ENCODE assay signal across 19 cellular contexts in genomic region chr1:18360251-18360650, GRCh38.
DNase-seq lines count a peak whose midpoint lies in the region; ATAC-seq lines count a peak whose summit lies in the region.
"Had no signal": no experiment of that assay in that cellular context is flagged by ENCODE, and none has a peak within 500 bp of the region (broad histone marks: within the 10 kb centered on the region; RNA-seq: fewer than 3 reads in every experiment).

No MANE protein-coding gene starts in this region.

- no peaks in the 10 kb centered on the region for H3K9me3 Mint-ChIP-seq in T-helper 2 cell treated with Interferon-gamma antibody and Interleukin-4, amounts not matched to agents 5 μg/mL and 100 μg/mL, for 36 hours

- H3K36me3 Mint-ChIP-seq in T-helper 2 cell treated with Interferon-gamma antibody and Interleukin-4, amounts not matched to agents 5 μg/mL and 100 μg/mL, for 36 hours (ENCODE audit: low read depth), result no peaks in the 10 kb centered on the region

- no peak overlapping the region for H3K4me3 Mint-ChIP-seq in T-helper 2 cell treated with Interferon-gamma antibody and Interleukin-4, amounts not matched to agents 5 μg/mL and 100 μg/mL, for 36 hours

- no peaks in the 10 kb centered on the region for H3K4me1 Mint-ChIP-seq in T-helper 2 cell treated with Interferon-gamma antibody and Interleukin-4, amounts not matched to agents 5 μg/mL and 100 μg/mL, for 36 hours (ENCODE audit: low read depth)

- ATAC-seq in HG03175 (IDR thresholded peaks at IDR 0.05; ENCODE audit: unreplicated experiment) (no peak), HG02678 (IDR thresholded peaks at IDR 0.05; ENCODE audit: unreplicated experiment) (no peak)
- ATAC-seq: Right ventricle myocardium inferior, SK-N-SH treated with all-trans-retinoic acid at 6 μM for 48 hours had no signal

- DNase-seq in Ammon's horn (ENCODE audit: low spot score), result peak; percentile 34
- peak; percentile 7 for DNase-seq in M059J (ENCODE audit: low read depth)
- peak; percentile 46 for DNase-seq in SW480 (ENCODE audit: low spot score)
- DNase-seq in head of caudate nucleus, result peak in 32 of 42 donors; percentile 4 to 71 (median 34)
- DNase-seq in T-helper 2 cell treated with Interferon-gamma antibody and Interleukin-4, amounts not matched to agents 5 μg/mL and 100 μg/mL, for 36 hours (ENCODE audit: low spot score), result no peak
- no peak for DNase-seq in COLO829 (ENCODE audit: low spot score)
- DNase-seq: Caco-2, DMS53, GM23248, Kasumi-1, NCI-H1436, NCI-H2029, NCI-H2171 treated with DMSO at 0.1 percent for 48 hours, NCI-H446 treated with DMSO at 0.1 percent for 48 hours, NCI-H748 treated with DMSO at 0.1 percent for 48 hours had no signal

- intact Hi-C loops in head of caudate nucleus (cut with DNase I), result no loop called here

- H3K27me3 Mint-ChIP-seq in T-helper 2 cell treated with Interferon-gamma antibody and Interleukin-4, amounts not matched to agents 5 μg/mL and 100 μg/mL, for 36 hours (ENCODE audit: low read depth), result no peaks in the 10 kb centered on the region

- H3K27ac Mint-ChIP-seq in T-helper 2 cell treated with Interferon-gamma antibody and Interleukin-4, amounts not matched to agents 5 μg/mL and 100 μg/mL, for 36 hours, result no peak overlapping the region

Comparison
In these comparisons a context has a peak if more than half of its experiments do, and no peak if none do; other contexts are left out.
1. DNase-seq: peak in Ammon's horn (single experiment), M059J (single experiment), SW480 (single experiment) and head of caudate nucleus (32 of 42); none in T-helper 2 cell treated with Interferon-gamma antibody and Interleukin-4, amounts not matched to agents 5 μg/mL and 100 μg/mL, for 36 hours (single experiment) and COLO829 (single experiment).